Comparison of ENCODE assay signal across 9 cellular contexts in the genomic region with DNA sequence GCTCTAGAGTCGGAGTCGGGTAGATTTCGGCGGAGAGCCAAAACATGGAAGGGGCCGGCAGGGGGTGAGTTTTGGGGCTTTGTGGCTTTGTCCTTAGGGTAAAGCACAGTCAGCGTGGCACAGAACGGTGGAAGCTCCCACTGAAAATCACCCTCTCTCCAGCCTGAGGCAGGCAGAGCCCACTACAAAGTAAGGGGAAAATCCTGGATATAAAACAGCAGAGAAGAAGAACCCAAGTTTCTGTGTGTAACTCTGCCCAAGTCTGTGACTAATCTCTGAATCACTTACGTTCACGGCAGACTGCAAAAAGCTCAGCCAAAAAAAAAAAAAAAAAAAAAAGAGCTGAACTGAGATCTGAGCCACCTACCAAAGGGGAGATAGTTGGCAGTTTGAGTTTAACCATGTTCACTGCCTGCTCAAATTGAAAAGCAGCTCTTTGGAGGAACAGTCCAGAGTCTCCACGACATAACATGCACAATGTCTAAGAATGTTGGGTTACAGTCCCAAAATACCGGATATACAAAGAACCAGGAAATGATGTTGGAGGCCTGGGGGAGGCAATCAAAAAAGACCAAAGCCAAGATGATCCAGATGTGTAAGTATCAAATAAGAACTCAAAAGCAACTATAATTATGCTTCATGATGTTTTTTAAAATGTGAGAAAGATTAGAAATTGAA. TPM values are rescaled to one million over a fixed set of nuclear protein-coding genes. Genes with fewer than 3 reads are reported as not detected.
DNase-seq lines count a peak whose midpoint lies in the region; ATAC-seq and TF ChIP-seq lines count a peak whose summit lies in the region.
"Had no signal": no experiment of that assay in that cellular context is flagged by ENCODE, and none has a peak within 500 bp of the region (broad histone marks: within the 10 kb centered on the region; RNA-seq: fewer than 3 reads in every experiment).

No MANE protein-coding gene starts in this region.

- TF ChIP-seq CTCF in left lung (IDR thresholded peaks at IDR 0.05) (no peak), GM10266 (IDR thresholded peaks at IDR 0.05; ENCODE audit: control insufficient read depth, insufficient read depth, low read depth, missing control alignments) (no peak)

- peaks cover 0 to 15% of the 10 kb centered on the region in 2 donors for H3K36me3 ChIP-seq in left lung

- peak overlapping the region in 1 of 2 donors; percentile 33 for H3K27ac ChIP-seq in left lung

- peak; percentile 72 for ATAC-seq in left lung

- no peaks in the 10 kb centered on the region for H3K9me3 ChIP-seq in left lung

- no peaks in the 10 kb centered on the region for H3K27me3 ChIP-seq in left lung

- intact Hi-C loops in left lung (cut with DNase I), result no loop called here

- peaks cover 0 to 2% of the 10 kb centered on the region in 2 donors for H3K4me1 ChIP-seq in left lung

- no peak overlapping the region for H3K4me3 ChIP-seq in left lung

- DNase-seq in 8988T, result peak; percentile 31
- peak; percentile 79 for DNase-seq in HPDE6-E6E7 (ENCODE audit: extremely low spot score)
- peak; percentile 45 for DNase-seq in brain pericyte (ENCODE audit: low read depth, low spot score)
- peak in 1 of 2 donors; percentile 11 for DNase-seq in left lung
- DNase-seq in stimulated activated CD4-positive, alpha-beta T cell treated with anti-CD3 and anti-CD28 coated beads, Interleukin-1b, Interleukin-23, amount 100 ng/mL, for 48 hours, result no peak
- DNase-seq in NCI-H146 treated with DMSO at 0.1 percent for 48 hours (lab: John Stamatoyannopoulos, UW; ENCODE audit: unreplicated experiment), result no peak
- DNase-seq in activated CD4-positive, alpha-beta T cell treated with anti-CD3 and anti-CD28 coated beads for 4 hours, result no peak
- DNase-seq in GM10266 (ENCODE audit: extremely low spot score), result no peak

RNA-seq across cellular contexts. Expression of gene OR2K2, which starts 26.7 kb away (rescaled TPM):
- total RNA-seq in left lung, result not detected
- total RNA-seq: skeletal muscle tissue had no signal

Comparison
In these comparisons a context has a peak if more than half of its experiments do, and no peak if none do; other contexts are left out.
1. DNase-seq: peak in 8988T (single experiment), HPDE6-E6E7 (single experiment) and brain pericyte (single experiment); none in stimulated activated CD4-positive, alpha-beta T cell treated with anti-CD3 and anti-CD28 coated beads, Interleukin-1b, Interleukin-23, amount 100 ng/mL, for 48 hours (single experiment), NCI-H146 treated with DMSO at 0.1 percent for 48 hours (single experiment), activated CD4-positive, alpha-beta T cell treated with anti-CD3 and anti-CD28 coated beads for 4 hours (0 of 2) and GM10266 (single experiment).